Comparison of ENCODE assay signal across 18 cellular contexts in the genomic region with DNA sequence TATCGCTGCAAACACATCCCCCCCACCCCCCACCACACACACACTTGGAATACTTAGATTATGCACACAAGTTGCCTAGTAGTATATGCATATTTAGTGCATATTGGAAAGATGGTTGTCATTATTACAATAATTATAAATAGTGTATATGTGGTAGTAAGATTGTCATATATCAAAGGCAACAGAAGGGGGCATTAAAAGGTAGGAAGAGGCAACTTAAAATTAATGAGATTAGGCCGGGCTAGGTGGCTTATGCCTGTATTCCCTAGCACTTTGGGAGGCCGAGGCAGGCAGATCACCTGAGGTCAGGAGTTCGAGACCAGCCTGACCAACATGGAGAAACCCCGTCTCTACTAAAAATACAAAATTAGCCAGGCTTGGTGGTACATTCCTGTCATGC. TPM values are rescaled to one million over a fixed set of nuclear protein-coding genes. Genes with fewer than 3 reads are reported as not detected.
"Had no signal": no experiment of that assay in that cellular context is flagged by ENCODE, and none has a peak within 500 bp of the region (broad histone marks: within the 10 kb centered on the region; RNA-seq: fewer than 3 reads in every experiment).

No MANE protein-coding gene starts in this region.

- H3K36me3 ChIP-seq: sigmoid colon had no signal

- H3K4me1 ChIP-seq: psoas muscle had no signal

- H3K9me3 ChIP-seq: psoas muscle, sigmoid colon had no signal

- H3K4me3 ChIP-seq: dorsolateral prefrontal cortex, hepatocyte, psoas muscle, sigmoid colon had no signal

- H3K27me3 ChIP-seq: dorsolateral prefrontal cortex, sigmoid colon had no signal

- ATAC-seq: left lobe of liver, psoas muscle had no signal

- DNase-seq: activated CD4-positive, alpha-beta memory T cell treated with anti-CD3 and anti-CD28 coated beads for 36 hours; activated CD4-positive, CD25-positive, alpha-beta regulatory T cell treated with anti-CD3 and anti-CD28 coated beads, Interleukin-2, amount 50 U/mL, for 72 hours; activated naive CD4-positive, alpha-beta T cell treated with anti-CD3 and anti-CD28 coated beads, Interleukin-2, amount 10 ng/mL, durations not matched to agents 7 days and 5 days; activated T-cell treated with anti-CD3 and anti-CD28 coated beads, Interleukin-2, amount 50 U/mL, for 24 hours; dorsolateral prefrontal cortex; erythroblast; midbrain; psoas muscle; stimulated activated CD4-positive, alpha-beta T cell treated with anti-CD3 and anti-CD28 coated beads, Interleukin-2, amount 100 ng/mL, for 24 hours; T1000 had no signal

- H3K27ac ChIP-seq: dorsolateral prefrontal cortex, hepatocyte, psoas muscle, sigmoid colon had no signal

RNA-seq across cellular contexts. Expression of gene GSC, which starts 52.1 kb away (rescaled TPM):
- total RNA-seq: activated CD4-positive, alpha-beta memory T cell treated with anti-CD3 and anti-CD28 coated beads for 36 hours; astrocyte; left lobe of liver; lung microvascular endothelial cell; myocyte; osteocyte had no signal
- polyA plus RNA-seq: keratinocyte had no signal
